ENCODE assay signal across 8 cellular contexts in the genomic region with DNA sequence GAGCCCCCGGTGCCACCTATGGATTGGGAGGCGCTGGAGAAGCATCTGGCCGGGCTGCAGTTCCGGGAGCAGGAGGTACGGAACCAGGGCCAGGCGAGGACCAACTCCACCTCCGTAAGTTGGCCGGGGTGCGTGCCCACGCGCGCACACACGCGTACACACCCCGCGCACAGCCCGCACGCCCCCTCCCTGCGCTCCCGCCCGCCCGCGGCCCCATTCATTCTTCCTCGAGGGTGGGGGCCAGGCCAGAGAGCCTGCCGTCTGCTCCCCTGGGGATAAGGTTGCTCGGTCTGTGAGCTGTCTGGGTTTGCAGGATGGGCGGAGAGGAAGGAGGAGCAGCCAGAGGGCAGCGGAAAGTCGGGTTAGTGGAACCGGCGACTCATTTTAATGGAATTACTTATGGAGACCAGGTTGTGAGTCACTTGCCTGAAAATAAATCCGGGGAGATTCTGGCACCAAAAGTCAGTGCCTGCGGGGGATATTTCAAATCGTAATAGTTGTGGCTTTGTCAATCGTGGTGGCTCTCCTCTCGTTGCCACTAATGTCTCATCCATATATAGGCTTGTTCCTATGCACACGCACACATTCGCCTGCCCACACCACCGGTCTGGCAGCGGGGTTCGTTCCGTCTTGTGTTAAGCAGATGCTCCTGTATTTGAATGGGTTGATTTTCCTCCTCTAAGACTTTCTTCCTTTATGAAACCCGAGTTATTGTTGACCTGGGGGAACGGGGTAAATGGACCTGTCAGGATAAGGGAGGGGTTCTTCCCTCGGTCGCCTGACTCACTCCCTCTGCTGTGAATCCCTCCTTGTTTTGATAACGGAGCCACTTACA.
A peak's percentile ranks its signal among the peaks of the same experiment; 100 is the strongest.
DNase-seq lines count a peak whose midpoint lies in the region; ATAC-seq and TF ChIP-seq lines count a peak whose summit lies in the region.

No MANE protein-coding gene starts in this region.

- no peaks in the 10 kb centered on the region for H3K9me3 ChIP-seq in naive thymus-derived CD4-positive, alpha-beta T cell (ENCODE audit: control insufficient read depth in 2 of 3, low read length in 3 of 3)
- no peaks in the 10 kb centered on the region for H3K9me3 ChIP-seq in vagina

- ATAC-seq in activated CD8-positive, alpha-beta T cell treated with anti-CD3 and anti-CD28 coated beads, Interleukin-2, amount 10 ng/mL, durations not matched to agents 7 days and 5 days: no peak
- ATAC-seq in naive thymus-derived CD4-positive, alpha-beta T cell: no peak
- no peak for ATAC-seq in GM21360 (IDR thresholded peaks at IDR 0.05; ENCODE audit: unreplicated experiment)

- POLR2A ChIA-PET in activated CD8-positive, alpha-beta T cell treated with anti-CD3 and anti-CD28 coated beads, Interleukin-2, amount 10 ng/mL, durations not matched to agents 7 days and 5 days (lab: Charles Lee): no interaction called here
- POLR2A ChIA-PET in naive thymus-derived CD4-positive, alpha-beta T cell (lab: Charles Lee): no interaction called here

- peak overlapping the region; percentile 54 for H3K4me3 Mint-ChIP-seq in activated CD8-positive, alpha-beta T cell treated with anti-CD3 and anti-CD28 coated beads, Interleukin-2, amount 10 ng/mL, durations not matched to agents 7 days and 5 days
- H3K4me3 Mint-ChIP-seq in naive thymus-derived CD4-positive, alpha-beta T cell: peak overlapping the region; percentile 40 to 76 (median 66)

- H3K27me3 ChIP-seq in naive thymus-derived CD4-positive, alpha-beta T cell (ENCODE audit: control insufficient read depth in 2 of 2, insufficient read depth in 2 of 2, low read length in 2 of 2): no peaks in the 10 kb centered on the region
- H3K27me3 ChIP-seq in vagina: no peaks in the 10 kb centered on the region

- H3K36me3 Mint-ChIP-seq in activated CD8-positive, alpha-beta T cell treated with anti-CD3 and anti-CD28 coated beads, Interleukin-2, amount 10 ng/mL, durations not matched to agents 7 days and 5 days (ENCODE audit: low read depth): no peaks in the 10 kb centered on the region
- peaks cover 0 to 3% (median 0%) of the 10 kb centered on the region in 5 donors for H3K36me3 Mint-ChIP-seq in naive thymus-derived CD4-positive, alpha-beta T cell

- H3K4me1 Mint-ChIP-seq in activated CD8-positive, alpha-beta T cell treated with anti-CD3 and anti-CD28 coated beads, Interleukin-2, amount 10 ng/mL, durations not matched to agents 7 days and 5 days (ENCODE audit: low read depth): peaks cover 14% of the 10 kb centered on the region
- peaks cover 12 to 18% (median 13%) of the 10 kb centered on the region in 7 donors for H3K4me1 Mint-ChIP-seq in naive thymus-derived CD4-positive, alpha-beta T cell

- H3K4me1 ChIP-seq in naive thymus-derived CD4-positive, alpha-beta T cell (ENCODE audit: control insufficient read depth in 2 of 2, insufficient read depth in 2 of 2, low read length in 2 of 2): no peaks in the 10 kb centered on the region
- peaks cover 31% of the 10 kb centered on the region for H3K4me1 ChIP-seq in vagina

- no peak for TF ChIP-seq CTCF in fibroblast of villous mesenchyme (IDR thresholded peaks at IDR 0.05; ENCODE audit: insufficient read depth, low read depth, low read length)
- no peak for TF ChIP-seq CTCF in vagina (IDR thresholded peaks at IDR 0.05)

- peak; percentile 62 to 70 for DNase-seq in NCI-H2081 (lab: John Stamatoyannopoulos, UW)
- DNase-seq in NCI-H2081 treated with DMSO at 0.1 percent for 48 hours (lab: John Stamatoyannopoulos, UW): no peak
- peak; percentile 87 for DNase-seq in NCI-H146 (lab: John Stamatoyannopoulos, UW)
- DNase-seq in activated CD8-positive, alpha-beta T cell treated with anti-CD3 and anti-CD28 coated beads, Interleukin-2, amount 10 ng/mL, durations not matched to agents 7 days and 5 days: peak; percentile 21
- peak; percentile 95 for DNase-seq in fibroblast of villous mesenchyme (ENCODE audit: low read depth)
- DNase-seq in naive thymus-derived CD4-positive, alpha-beta T cell: peak in 1 of 9 donors; percentile 23
- peak in 1 of 2 donors; percentile 96 for DNase-seq in vagina (ENCODE audit: extremely low spot score in 2 of 2)

- H3K9me3 Mint-ChIP-seq in activated CD8-positive, alpha-beta T cell treated with anti-CD3 and anti-CD28 coated beads, Interleukin-2, amount 10 ng/mL, durations not matched to agents 7 days and 5 days (ENCODE audit: insufficient read depth): no peaks in the 10 kb centered on the region
- peaks cover 0 to 7% (median 0%) of the 10 kb centered on the region in 11 donors for H3K9me3 Mint-ChIP-seq in naive thymus-derived CD4-positive, alpha-beta T cell

- H3K36me3 ChIP-seq in naive thymus-derived CD4-positive, alpha-beta T cell (ENCODE audit: control insufficient read depth in 2 of 3, insufficient read depth in 3 of 3, low read length in 3 of 3): no peaks in the 10 kb centered on the region
- H3K36me3 ChIP-seq in vagina: no peaks in the 10 kb centered on the region

- no peak overlapping the region for H3K27ac Mint-ChIP-seq in activated CD8-positive, alpha-beta T cell treated with anti-CD3 and anti-CD28 coated beads, Interleukin-2, amount 10 ng/mL, durations not matched to agents 7 days and 5 days
- H3K27ac Mint-ChIP-seq in naive thymus-derived CD4-positive, alpha-beta T cell: no peak overlapping the region

- no peak overlapping the region for H3K27ac ChIP-seq in naive thymus-derived CD4-positive, alpha-beta T cell (ENCODE audit: low read depth, low read length)
- peak overlapping the region; percentile 96 for H3K27ac ChIP-seq in vagina

- peaks cover 50% of the 10 kb centered on the region for H3K27me3 Mint-ChIP-seq in activated CD8-positive, alpha-beta T cell treated with anti-CD3 and anti-CD28 coated beads, Interleukin-2, amount 10 ng/mL, durations not matched to agents 7 days and 5 days (ENCODE audit: low read depth)
- H3K27me3 Mint-ChIP-seq in naive thymus-derived CD4-positive, alpha-beta T cell: peaks cover 63 to 68% (median 67%) of the 10 kb centered on the region in 5 donors

- TF ChIP-seq POLR2A in vagina (IDR thresholded peaks at IDR 0.05): peak in 1 of 2 donors; percentile 20

- intact Hi-C loops in naive thymus-derived CD4-positive, alpha-beta T cell (cut with micrococcal nuclease): no loop called here
- intact Hi-C loops in vagina (cut with DNase I): no loop called here

- CTCF ChIA-PET in activated CD8-positive, alpha-beta T cell treated with anti-CD3 and anti-CD28 coated beads, Interleukin-2, amount 10 ng/mL, durations not matched to agents 7 days and 5 days (lab: Charles Lee): no interaction called here
- CTCF ChIA-PET in naive thymus-derived CD4-positive, alpha-beta T cell (lab: Charles Lee): no interaction called here

- H3K4me3 ChIP-seq in fibroblast of villous mesenchyme (ENCODE audit: low read depth, low read length) (peak overlapping the region; percentile 83), vagina (peak overlapping the region; percentile 58 to 72)
- no peak overlapping the region for H3K4me3 ChIP-seq in naive thymus-derived CD4-positive, alpha-beta T cell (ENCODE audit: low read length)
